20 cellular contexts compared by ENCODE assay signal in genomic region chr6:74570044-74570443, GRCh38.
A peak's percentile ranks its signal among the peaks of the same experiment; 100 is the strongest.
DNase-seq lines count a peak whose midpoint lies in the region; ATAC-seq and TF ChIP-seq lines count a peak whose summit lies in the region.
"Had no signal": no experiment of that assay in that cellular context is flagged by ENCODE, and none has a peak within 500 bp of the region (broad histone marks: within the 10 kb centered on the region; RNA-seq: fewer than 3 reads in every experiment).

No MANE protein-coding gene starts in this region.

- peak overlapping the region; percentile 37 for H3K27ac Mint-ChIP-seq in MCF 10A (ENCODE audit: low read depth, unreplicated experiment)
- peak overlapping the region; percentile 9 for H3K27ac Mint-ChIP-seq in neural crest cell (ENCODE audit: unreplicated experiment)
- H3K27ac Mint-ChIP-seq in stimulated activated memory B cell treated with anti-CD40 and anti-IgM and Interleukin-4, amounts not matched to agents 10 μg/mL and 1 μg/mL and 100 μg/mL, for 72 hours, result no peak overlapping the region
- H3K27ac Mint-ChIP-seq: CD14-positive monocyte; CD4-positive, alpha-beta T cell; GM23338; H9 had no signal

- H3K27ac ChIP-seq in mammary epithelial cell (ENCODE audit: insufficient read depth, low read depth, low read length), result no peak overlapping the region
- H3K27ac ChIP-seq: 22Rv1; BLaER1 treated with 17β-estradiol and CSF1 and Interleukin-3, amounts not matched to agents 10 nM and 100 nM had no signal

- dilution Hi-C loops in mammary epithelial cell (cut with HindIII; ENCODE audit: low sequenced_read_pairs), result no loop called here

- no peak overlapping the region for H3K4me3 ChIP-seq in mammary epithelial cell (replicated peaks in 1 of 3; ENCODE audit: insufficient read depth in 1 of 3, low read depth in 2 of 3, low read length in 3 of 3)
- H3K4me3 ChIP-seq: BLaER1 treated with 17β-estradiol and CSF1 and Interleukin-3, amounts not matched to agents 10 nM and 100 nM; GM23338 had no signal

- H3K9me3 ChIP-seq in mammary epithelial cell (replicated peaks; ENCODE audit: insufficient read depth, low read length), result no peaks in the 10 kb centered on the region
- H3K9me3 ChIP-seq: BE2C; BLaER1 treated with 17β-estradiol and CSF1 and Interleukin-3, amounts not matched to agents 10 nM and 100 nM had no signal

- CTCF ChIA-PET in MCF 10A (lab: Yijun Ruan, JAX) (no interaction called here), mammary epithelial cell (lab: Charles Lee; ENCODE audit: low non-redundant PET) (no interaction called here)

- no peaks in the 10 kb centered on the region for H4K20me1 ChIP-seq in mammary epithelial cell (ENCODE audit: insufficient read depth, low read length)
- H4K20me1 ChIP-seq: BLaER1 treated with 17β-estradiol and CSF1 and Interleukin-3, amounts not matched to agents 10 nM and 100 nM had no signal

- DNase-seq in MCF 10A (ENCODE audit: unreplicated experiment) (no peak), mammary epithelial cell (no peak), neural crest cell (ENCODE audit: low read depth, low spot score) (no peak), posterior vena cava (ENCODE audit: low spot score) (no peak)
- DNase-seq: AML-193; BE2C; CD4-positive, alpha-beta T cell; CD8-positive, alpha-beta memory T cell; DMS 273 treated with DMSO at 0.1 percent for 48 hours; DMS79; EL; GDM1; H9 had no signal

- BruUV-seq in MCF 10A (replicated peaks; lab: Mats Ljungman, UMichigan), result no TSS peak
- no TSS peak for BruUV-seq in mammary epithelial cell (replicated peaks; lab: Mats Ljungman, UMichigan)

- POLR2A ChIA-PET in MCF 10A (lab: Yijun Ruan, JAX), result interaction anchor here (0.7 kb wide), 1 partner anchor 419 kb away, joined by 3 read pairs; no protein-coding TSS in a partner anchor

- intact Hi-C loops in MCF 10A (cut with micrococcal nuclease), result no loop called here
- intact Hi-C loops in mammary epithelial cell (cut with micrococcal nuclease), result loop anchor here (10.0 kb wide), 2 partner anchors 585 to 715 kb away; no protein-coding TSS in a partner anchor
- intact Hi-C loops in posterior vena cava (cut with DNase I), result no loop called here

- 94% methylated on average over 1 of the region's 1 CpG for WGBS in mammary epithelial cell (ENCODE audit: low coverage, missing lambda C conversion rate)

- H3K36me3 Mint-ChIP-seq in MCF 10A (ENCODE audit: insufficient read depth, unreplicated experiment) (no peaks in the 10 kb centered on the region), neural crest cell (ENCODE audit: low read depth) (no peaks in the 10 kb centered on the region)
- no peaks in the 10 kb centered on the region for H3K36me3 Mint-ChIP-seq in stimulated activated memory B cell treated with anti-CD40 and anti-IgM and Interleukin-4, amounts not matched to agents 10 μg/mL and 1 μg/mL and 100 μg/mL, for 72 hours
- H3K36me3 Mint-ChIP-seq: CD14-positive monocyte; CD8-positive, alpha-beta memory T cell had no signal

- H3K79me2 ChIP-seq in mammary epithelial cell (ENCODE audit: insufficient read depth, low read length), result no peaks in the 10 kb centered on the region

- H3K4me1 ChIP-seq in mammary epithelial cell (ENCODE audit: insufficient read depth, low read length), result no peaks in the 10 kb centered on the region
- H3K4me1 ChIP-seq: BE2C had no signal

- peak; percentile 54 for ATAC-seq in stimulated activated memory B cell treated with anti-CD40 and anti-IgM and Interleukin-4, amounts not matched to agents 10 μg/mL and 1 μg/mL and 100 μg/mL, for 72 hours
- no peak for ATAC-seq in HG03159 (IDR thresholded peaks at IDR 0.05; ENCODE audit: unreplicated experiment)
- ATAC-seq: GM23338, HCT116 had no signal

- no peaks in the 10 kb centered on the region for H3K36me3 ChIP-seq in mammary epithelial cell (ENCODE audit: insufficient read depth, low read length)
- H3K36me3 ChIP-seq: BE2C; BLaER1 treated with 17β-estradiol and CSF1 and Interleukin-3, amounts not matched to agents 10 nM and 100 nM had no signal

- TF ChIP-seq CTCF in MCF 10A (IDR thresholded peaks at IDR 0.05; ENCODE audit: unreplicated experiment), result no peak
- TF ChIP-seq CTCF in mammary epithelial cell (conservative IDR thresholded peaks at IDR 0.05 in 1 of 2, IDR thresholded peaks at IDR 0.05 in 1 of 2; ENCODE audit: extremely low read depth in 1 of 2, insufficient read depth in 1 of 2, low read depth in 1 of 2, low read length in 2 of 2), result no peak
- TF ChIP-seq CTCF in neural crest cell (conservative IDR thresholded peaks at IDR 0.05), result no peak

- in situ Hi-C loops in mammary epithelial cell (cut with MboI; ENCODE audit: low sequenced_read_pairs in 2 of 2), result no loop called here

- H3K27me3 Mint-ChIP-seq in MCF 10A (ENCODE audit: insufficient read depth, unreplicated experiment), result no peaks in the 10 kb centered on the region
- H3K27me3 Mint-ChIP-seq in neural crest cell (ENCODE audit: low read depth), result no peaks in the 10 kb centered on the region
- H3K27me3 Mint-ChIP-seq in stimulated activated memory B cell treated with anti-CD40 and anti-IgM and Interleukin-4, amounts not matched to agents 10 μg/mL and 1 μg/mL and 100 μg/mL, for 72 hours, result no peaks in the 10 kb centered on the region
- H3K27me3 Mint-ChIP-seq: CD4-positive, alpha-beta T cell; CD8-positive, alpha-beta memory T cell had no signal

- H3K27me3 ChIP-seq in mammary epithelial cell (ENCODE audit: insufficient read depth, low read length), result peaks cover 2% of the 10 kb centered on the region
- H3K27me3 ChIP-seq: BE2C; BLaER1 treated with 17β-estradiol and CSF1 and Interleukin-3, amounts not matched to agents 10 nM and 100 nM had no signal

- H3K9ac ChIP-seq in mammary epithelial cell (ENCODE audit: insufficient read depth, low read length), result no peak overlapping the region
- H3K9ac ChIP-seq: BLaER1 treated with 17β-estradiol and CSF1 and Interleukin-3, amounts not matched to agents 10 nM and 100 nM had no signal

- H3K4me3 Mint-ChIP-seq in MCF 10A (ENCODE audit: unreplicated experiment), result no peak overlapping the region
- no peak overlapping the region for H3K4me3 Mint-ChIP-seq in neural crest cell
- H3K4me3 Mint-ChIP-seq in stimulated activated memory B cell treated with anti-CD40 and anti-IgM and Interleukin-4, amounts not matched to agents 10 μg/mL and 1 μg/mL and 100 μg/mL, for 72 hours, result no peak overlapping the region
- H3K4me3 Mint-ChIP-seq: CD14-positive monocyte; CD4-positive, alpha-beta T cell; CD8-positive, alpha-beta memory T cell; GM23338; H9 had no signal

- no peaks in the 10 kb centered on the region for H3K9me3 Mint-ChIP-seq in MCF 10A (ENCODE audit: unreplicated experiment)
- peaks cover 3% of the 10 kb centered on the region for H3K9me3 Mint-ChIP-seq in neural crest cell
- no peaks in the 10 kb centered on the region for H3K9me3 Mint-ChIP-seq in stimulated activated memory B cell treated with anti-CD40 and anti-IgM and Interleukin-4, amounts not matched to agents 10 μg/mL and 1 μg/mL and 100 μg/mL, for 72 hours
- H3K9me3 Mint-ChIP-seq: CD4-positive, alpha-beta T cell; CD8-positive, alpha-beta memory T cell; GM23338; H9 had no signal

- H2AFZ ChIP-seq in mammary epithelial cell (ENCODE audit: low read depth, low read length), result no peak overlapping the region
- H2AFZ ChIP-seq: GM23338 had no signal

- no peak overlapping the region for H3K4me2 ChIP-seq in mammary epithelial cell (ENCODE audit: insufficient read depth, low read depth, low read length)
- H3K4me2 ChIP-seq: GM23338 had no signal

- H3K4me1 Mint-ChIP-seq in MCF 10A (ENCODE audit: insufficient read depth, unreplicated experiment) (no peaks in the 10 kb centered on the region), neural crest cell (peaks cover 17% of the 10 kb centered on the region)
- no peaks in the 10 kb centered on the region for H3K4me1 Mint-ChIP-seq in stimulated activated memory B cell treated with anti-CD40 and anti-IgM and Interleukin-4, amounts not matched to agents 10 μg/mL and 1 μg/mL and 100 μg/mL, for 72 hours
- H3K4me1 Mint-ChIP-seq: CD14-positive monocyte; CD8-positive, alpha-beta memory T cell; GM23338; H9 had no signal
